Comparison of ENCODE assay signal across 14 cellular contexts in genomic region chr11:119091083-119091650, GRCh38. TPM values are rescaled to one million over a fixed set of nuclear protein-coding genes. Genes with fewer than 3 reads are reported as not detected.
DNase-seq lines count a peak whose midpoint lies in the region; ATAC-seq, FAIRE-seq and TF ChIP-seq lines count a peak whose summit lies in the region.
"Had no signal": no experiment of that assay in that cellular context is flagged by ENCODE, and none has a peak within 500 bp of the region (broad histone marks: within the 10 kb centered on the region; RNA-seq: fewer than 3 reads in every experiment).

No MANE protein-coding gene starts in this region.

- no peak overlapping the region for H2AFZ ChIP-seq in GM23248
- no peak overlapping the region for H2AFZ ChIP-seq in GM12878 (ENCODE audit: control insufficient read depth, low read depth, low read length)

- H3K4me1 ChIP-seq in BLaER1 (peaks cover 60% of the 10 kb centered on the region), GM23248 (ENCODE audit: insufficient read depth) (peaks cover 18% of the 10 kb centered on the region), GM12878 (ENCODE audit: control insufficient read depth, insufficient read depth, low read length) (peaks cover 17% of the 10 kb centered on the region)

- H3K27me3 ChIP-seq in BLaER1 (no peaks in the 10 kb centered on the region), GM23248 (replicated peaks; ENCODE audit: insufficient read depth) (no peaks in the 10 kb centered on the region), GM12878 (replicated peaks in 1 of 2; ENCODE audit: control insufficient read depth in 2 of 2, insufficient read depth in 2 of 2, low read length in 1 of 2) (no peaks in the 10 kb centered on the region)

- H3K36me3 ChIP-seq in BLaER1, result peaks cover 31% of the 10 kb centered on the region
- no peaks in the 10 kb centered on the region for H3K36me3 ChIP-seq in GM23248 (ENCODE audit: low read depth)
- peaks cover 8 to 9% of the 10 kb centered on the region in 2 experiments for H3K36me3 ChIP-seq in GM12878 (ENCODE audit: control insufficient read depth in 2 of 2, insufficient read depth in 2 of 2, low read length in 1 of 2)

- intact Hi-C loops in GM12878 (cut with micrococcal nuclease; ENCODE audit: unreplicated experiment), result no loop called here

- in situ Hi-C loops in GM23248 (cut with MboI), result no loop called here
- in situ Hi-C loops in GM12878 (cut with MboI), result no loop called here

- CTCF ChIA-PET in GM12878 (lab: Yijun Ruan, JAX), result interaction anchor here (1.0 to 2.8 kb wide), 4 partner anchors 8 to 232 kb away, joined by 3 to 13 read pairs (median 3); no protein-coding TSS in a partner anchor

- peak overlapping the region; percentile 90 for H3K4me2 ChIP-seq in BLaER1
- no peak overlapping the region for H3K4me2 ChIP-seq in GM23248 (ENCODE audit: unreplicated experiment)
- H3K4me2 ChIP-seq in GM12878 (ENCODE audit: control insufficient read depth, insufficient read depth), result no peak overlapping the region

- H3K9ac ChIP-seq in BLaER1 (peak overlapping the region; percentile 97; the same call in 1 of the 2 replicates), GM23248 (no peak overlapping the region), GM12878 (ENCODE audit: control insufficient read depth, insufficient read depth, low read length) (no peak overlapping the region)

- H3K4me3 ChIP-seq in BLaER1 (no peak overlapping the region), GM23248 (no peak overlapping the region), GM12878 (no peak overlapping the region)
- H3K4me3 ChIP-seq: coronary artery had no signal

- POLR2A ChIA-PET in GM12878 (lab: Charles Lee), result interaction anchor here (0.5 to 1.5 kb wide), 3 partner anchors 9 to 118 kb away, joined by 3 to 5 read pairs (median 4); partner anchors contain the start of gene VPS11

- ATAC-seq in GM12878 (no peak), GM18867 (IDR thresholded peaks at IDR 0.05; ENCODE audit: unreplicated experiment) (no peak)

- no peak for FAIRE-seq in GM12878 (lab: Jason Lieb, UNC)
- FAIRE-seq: H54 had no signal

- no peak for TF ChIP-seq RAD21 in GM12878 (IDR thresholded peaks at IDR 0.05; ENCODE audit: insufficient read depth, low read depth, low read length)

- SMC1A ChIA-PET in GM12878 (lab: Charles Lee; ENCODE audit: uncharacterized antibody, unreplicated experiment), result interaction anchor here (0.8 to 0.9 kb wide), 3 partner anchors 16 to 105 kb away, joined by 3 to 4 read pairs (median 3); partner anchors contain the start of genes C2CD2L and TRAPPC4

- DNase-seq in GM23248 (peak; percentile 32), GM12878 (ENCODE audit: low read depth, low spot score) (no peak), GDM1 (lab: John Stamatoyannopoulos, UW) (no peak), DMS53 (lab: John Stamatoyannopoulos, UW) (no peak)
- DNase-seq: activated CD4-positive, alpha-beta T cell treated with anti-CD3 and anti-CD28 coated beads, Interleukin-2, amount 50 U/mL, for 4 hours; activated naive CD8-positive, alpha-beta T cell treated with anti-CD3 and anti-CD28 coated beads, Interleukin-2, amount 10 ng/mL, durations not matched to agents 7 days and 5 days; COR-L47; NCI-H1694 treated with DMSO at 0.1 percent for 48 hours; stimulated activated CD4-positive, alpha-beta T cell treated with anti-CD3 and anti-CD28 coated beads, Interleukin-4, amount 100 ng/mL, for 24 hours; T-helper 1 cell had no signal

- no peak for TF ChIP-seq CTCF in GM12878 (IDR thresholded peaks at IDR 0.05 in 2 of 3, conservative IDR thresholded peaks at IDR 0.05 in 1 of 3; ENCODE audit: control insufficient read depth in 2 of 3, extremely low read depth in 1 of 3, insufficient read depth in 1 of 3, low read depth in 3 of 3, low read length in 3 of 3)

- RAD21 ChIA-PET in GM12878 (lab: Charles Lee; ENCODE audit: unreplicated experiment), result interaction anchor here (1.0 kb wide), 1 partner anchor 17 kb away, joined by 5 read pairs; no protein-coding TSS in a partner anchor

- H3K79me2 ChIP-seq in GM23248 (ENCODE audit: insufficient read depth), result peaks cover 60% of the 10 kb centered on the region
- H3K79me2 ChIP-seq in GM12878 (ENCODE audit: control insufficient read depth, insufficient read depth, low read length), result peaks cover 35% of the 10 kb centered on the region

- H3K9me2 ChIP-seq in GM23248 (ENCODE audit: insufficient read depth), result no peaks in the 10 kb centered on the region

- H3K9me3 ChIP-seq in BLaER1, result no peaks in the 10 kb centered on the region
- H3K9me3 ChIP-seq in GM23248 (ENCODE audit: low read depth), result no peaks in the 10 kb centered on the region
- H3K9me3 ChIP-seq in GM12878 (replicated peaks; ENCODE audit: control insufficient read depth, insufficient read depth, low read length), result no peaks in the 10 kb centered on the region

- no TSS peak for BruUV-seq in GM12878 (replicated peaks; lab: Mats Ljungman, UMichigan)

- H4K20me1 ChIP-seq in BLaER1 (peaks cover 39% of the 10 kb centered on the region), GM23248 (ENCODE audit: insufficient read depth) (no peaks in the 10 kb centered on the region), GM12878 (ENCODE audit: control insufficient read depth, insufficient read depth) (no peaks in the 10 kb centered on the region)

- TF ChIP-seq POLR2A in GM12878 (IDR thresholded peaks at IDR 0.05; ENCODE audit: low read depth, low read length), result peak; percentile 36; the same call in 1 of the 2 replicates

- no peak for TF ChIP-seq EP300 in GM12878 (IDR thresholded peaks at IDR 0.05; ENCODE audit: borderline replicate concordance in 1 of 2, control insufficient read depth in 1 of 2, low read depth in 2 of 2, low read length in 2 of 2)

- 66 to 70% methylated on average over 11 of the region's 11 CpGs for WGBS in GM23248 (ENCODE audit: low coverage in 1 of 2, low lambda C conversion rate in 2 of 2, missing lambda C conversion rate in 2 of 2), 2 experiments
- WGBS in GM12878 (ENCODE audit: insufficient coverage, insufficient replicate concordance, low lambda C conversion rate, missing lambda C conversion rate), result 96% methylated on average over 11 of the region's 11 CpGs

- peaks cover 17% of the 10 kb centered on the region for H3F3A ChIP-seq in GM23248 (ENCODE audit: insufficient read depth)

- H3K27ac ChIP-seq in BLaER1 (no peak overlapping the region), GM23248 (no peak overlapping the region), GM12878 (ENCODE audit: control insufficient read depth, insufficient read depth) (no peak overlapping the region)
- H3K27ac ChIP-seq: coronary artery had no signal

RNA-seq across cellular contexts. Expression of gene HMBS, which starts 6.5 kb away (rescaled TPM):
- 5.1 and 8.5 TPM in 2 replicates for total RNA-seq in GM23248 (2014; rRNA removed; shearing (Covaris generic))
- polyA plus RNA-seq in GM23248 (2016; fragmentation: Nextera tagmentation; extraction: Ambion mirVana) (46.1 and 53.3 TPM in 2 replicates), GM12878 (2011; rRNA removed) (39.6 and 52.0 TPM in 2 replicates), GM12878 (2014; fragmentation: Illumina TruSeq; extraction: Trizol) (39.3 and 47.4 TPM in 2 replicates), GM12878 (2014; fragmentation: Nextera tagmentation; extraction: Ambion mirVana) (10 to 100 TPM; 17.7 to 27.6 TPM), GM12878 (2014; rRNA removed) (54.5 and 63.0 TPM in 2 replicates), GM12878 (2016; fragmentation: Nextera tagmentation; extraction: Ambion mirVana) (10 to 100 TPM; 92.4 to 96.7 TPM)
- 13.3 and 13.5 TPM in 2 replicates for total RNA-seq in GM12878 (2013; cell fraction: nucleolus; rRNA removed)
- total RNA-seq in GM12878 (2014; rRNA removed) (15.8 and 20.8 TPM in 2 replicates), GM12878 (2014; rRNA removed; fragmentation: Illumina TruSeq; extraction: Trizol) (20.3 and 21.2 TPM in 2 replicates), GM12878 (2021) (50.6 and 53.0 TPM in 2 replicates)
- polyA plus RNA-seq in GM12878 (2011; ENCODE audit: low read depth), result 18.7 TPM
- polyA plus RNA-seq in GM12878 (2011; cell fraction: cytosol; rRNA removed), result 65.9 and 86.7 TPM in 2 replicates
- 84.9 and 101 TPM in 2 replicates for polyA plus RNA-seq in GM12878 (2011; cell fraction: nucleus; rRNA removed)
- polyA plus RNA-seq in GM12878 (2012), result 19.2 and 23.6 TPM in 2 replicates
- 39.4 and 52.7 TPM in 2 replicates for polyA minus RNA-seq in GM12878 (2011; rRNA and poly(A)+ RNA removed)
- polyA minus RNA-seq in GM12878 (2011; cell fraction: cytosol; rRNA and poly(A)+ RNA removed), result 16.6 and 17.5 TPM in 2 replicates
- 21.2 and 24.7 TPM in 2 replicates for polyA minus RNA-seq in GM12878 (2011; cell fraction: nucleus; rRNA and poly(A)+ RNA removed)

RNA-seq across cellular contexts. Expression of gene DPAGT1, which starts 10.5 kb away (rescaled TPM):
- total RNA-seq in GM23248 (2014; rRNA removed; shearing (Covaris generic)), result 30.0 and 30.9 TPM in 2 replicates
- polyA plus RNA-seq in GM23248 (2016; fragmentation: Nextera tagmentation; extraction: Ambion mirVana) (68.6 and 73.6 TPM in 2 replicates), GM12878 (2011; rRNA removed) (36.2 and 65.5 TPM in 2 replicates), GM12878 (2014; fragmentation: Illumina TruSeq; extraction: Trizol) (53.7 and 54.1 TPM in 2 replicates), GM12878 (2014; fragmentation: Nextera tagmentation; extraction: Ambion mirVana) (10 to 100 TPM; 33.0 to 47.8 TPM), GM12878 (2014; rRNA removed) (48.9 and 57.6 TPM in 2 replicates), GM12878 (2016; fragmentation: Nextera tagmentation; extraction: Ambion mirVana) (10 to 100 TPM; 93.1 to 95.6 TPM)
- total RNA-seq in GM12878 (2013; cell fraction: nucleolus; rRNA removed), result 45.8 and 50.1 TPM in 2 replicates
- total RNA-seq in GM12878 (2014; rRNA removed) (34.8 and 38.3 TPM in 2 replicates), GM12878 (2014; rRNA removed; fragmentation: Illumina TruSeq; extraction: Trizol) (16.9 and 20.5 TPM in 2 replicates), GM12878 (2021) (46.6 and 54.8 TPM in 2 replicates)
- polyA plus RNA-seq in GM12878 (2011; ENCODE audit: low read depth), result 18.8 TPM
- 80.5 and 114 TPM in 2 replicates for polyA plus RNA-seq in GM12878 (2011; cell fraction: cytosol; rRNA removed)
- polyA plus RNA-seq in GM12878 (2011; cell fraction: nucleus; rRNA removed), result 206 and 226 TPM in 2 replicates
- 20.7 and 24.9 TPM in 2 replicates for polyA plus RNA-seq in GM12878 (2012)
- polyA minus RNA-seq in GM12878 (2011; rRNA and poly(A)+ RNA removed), result 59.2 and 67.6 TPM in 2 replicates
- 12.3 and 27.4 TPM in 2 replicates for polyA minus RNA-seq in GM12878 (2011; cell fraction: cytosol; rRNA and poly(A)+ RNA removed)
- polyA minus RNA-seq in GM12878 (2011; cell fraction: nucleus; rRNA and poly(A)+ RNA removed), result 46.2 and 64.6 TPM in 2 replicates

RNA-seq across cellular contexts. Expression of gene C2CD2L, which starts 16.0 kb away (rescaled TPM):
- total RNA-seq in GM23248 (2014; rRNA removed; shearing (Covaris generic)), result 4.1 and 4.7 TPM in 2 replicates
- polyA plus RNA-seq in GM23248 (2016; fragmentation: Nextera tagmentation; extraction: Ambion mirVana), result 2.6 and 3.1 TPM in 2 replicates
- 17.0 and 19.5 TPM in 2 replicates for total RNA-seq in GM12878 (2013; cell fraction: nucleolus; rRNA removed)
- total RNA-seq in GM12878 (2014; rRNA removed), result 4.7 and 4.9 TPM in 2 replicates
- total RNA-seq in GM12878 (2014; rRNA removed; fragmentation: Illumina TruSeq; extraction: Trizol), result 3.9 and 4.8 TPM in 2 replicates
- total RNA-seq in GM12878 (2021), result 9.6 and 11.0 TPM in 2 replicates
- polyA plus RNA-seq in GM12878 (2011; ENCODE audit: low read depth), result 2.8 TPM
- 2.9 and 5.2 TPM in 2 replicates for polyA plus RNA-seq in GM12878 (2011; rRNA removed)
- polyA plus RNA-seq in GM12878 (2011; cell fraction: cytosol; rRNA removed), result 6.3 and 7.7 TPM in 2 replicates
- 30.6 and 39.5 TPM in 2 replicates for polyA plus RNA-seq in GM12878 (2011; cell fraction: nucleus; rRNA removed)
- polyA plus RNA-seq in GM12878 (2012), result 5.1 and 6.4 TPM in 2 replicates
- polyA plus RNA-seq in GM12878 (2014; fragmentation: Illumina TruSeq; extraction: Trizol), result 2.7 and 7.3 TPM in 2 replicates
- under 1 TPM; 0.21 to 0.42 TPM for polyA plus RNA-seq in GM12878 (2014; fragmentation: Nextera tagmentation; extraction: Ambion mirVana)
- polyA plus RNA-seq in GM12878 (2014; rRNA removed), result 7.4 and 10.5 TPM in 2 replicates
- polyA plus RNA-seq in GM12878 (2016; fragmentation: Nextera tagmentation; extraction: Ambion mirVana), result 1 to 10 TPM; 3.1 to 5.5 TPM
- 6.0 and 14.5 TPM in 2 replicates for polyA minus RNA-seq in GM12878 (2011; rRNA and poly(A)+ RNA removed)
- 3.7 and 5.4 TPM in 2 replicates for polyA minus RNA-seq in GM12878 (2011; cell fraction: cytosol; rRNA and poly(A)+ RNA removed)
- polyA minus RNA-seq in GM12878 (2011; cell fraction: nucleus; rRNA and poly(A)+ RNA removed), result 15.1 and 20.1 TPM in 2 replicates

RNA-seq across cellular contexts. Expression of gene VPS11, which starts 23.5 kb away (rescaled TPM):
- total RNA-seq in GM23248 (2014; rRNA removed; shearing (Covaris generic)), result 21.0 and 27.9 TPM in 2 replicates
- polyA plus RNA-seq in GM23248 (2016; fragmentation: Nextera tagmentation; extraction: Ambion mirVana) (22.3 and 24.1 TPM in 2 replicates), GM12878 (2011; rRNA removed) (8.1 and 15.8 TPM in 2 replicates), GM12878 (2014; fragmentation: Illumina TruSeq; extraction: Trizol) (25.1 and 25.8 TPM in 2 replicates), GM12878 (2014; fragmentation: Nextera tagmentation; extraction: Ambion mirVana) (10 to 100 TPM; 18.3 to 18.9 TPM), GM12878 (2014; rRNA removed) (26.4 and 30.3 TPM in 2 replicates), GM12878 (2016; fragmentation: Nextera tagmentation; extraction: Ambion mirVana) (10 to 100 TPM; 24.6 to 26.2 TPM)
- 28.5 and 34.5 TPM in 2 replicates for total RNA-seq in GM12878 (2013; cell fraction: nucleolus; rRNA removed)
- total RNA-seq in GM12878 (2014; rRNA removed) (24.2 and 25.3 TPM in 2 replicates), GM12878 (2014; rRNA removed; fragmentation: Illumina TruSeq; extraction: Trizol) (24.4 and 24.9 TPM in 2 replicates), GM12878 (2021) (22.9 and 25.9 TPM in 2 replicates)
- 26.6 TPM for polyA plus RNA-seq in GM12878 (2011; ENCODE audit: low read depth)
- polyA plus RNA-seq in GM12878 (2011; cell fraction: cytosol; rRNA removed), result 22.4 and 23.1 TPM in 2 replicates
- polyA plus RNA-seq in GM12878 (2011; cell fraction: nucleus; rRNA removed), result 38.6 and 45.8 TPM in 2 replicates
- 28.0 and 30.9 TPM in 2 replicates for polyA plus RNA-seq in GM12878 (2012)
- polyA minus RNA-seq in GM12878 (2011; rRNA and poly(A)+ RNA removed), result 23.1 and 26.7 TPM in 2 replicates
- polyA minus RNA-seq in GM12878 (2011; cell fraction: cytosol; rRNA and poly(A)+ RNA removed), result 6.8 and 11.9 TPM in 2 replicates
- 11.0 and 19.9 TPM in 2 replicates for polyA minus RNA-seq in GM12878 (2011; cell fraction: nucleus; rRNA and poly(A)+ RNA removed)

RNA-seq across cellular contexts. Expression of gene HINFP, which starts 30.2 kb away (rescaled TPM):
- total RNA-seq in GM23248 (2014; rRNA removed; shearing (Covaris generic)), result 24.9 and 31.8 TPM in 2 replicates
- polyA plus RNA-seq in GM23248 (2016; fragmentation: Nextera tagmentation; extraction: Ambion mirVana) (8.3 and 9.1 TPM in 2 replicates), GM12878 (2011; rRNA removed) (16.2 and 25.9 TPM in 2 replicates), GM12878 (2014; fragmentation: Illumina TruSeq; extraction: Trizol) (18.1 and 18.6 TPM in 2 replicates), GM12878 (2014; fragmentation: Nextera tagmentation; extraction: Ambion mirVana) (10 to 100 TPM; 13.1 to 18.9 TPM), GM12878 (2014; rRNA removed) (26.3 and 27.4 TPM in 2 replicates), GM12878 (2016; fragmentation: Nextera tagmentation; extraction: Ambion mirVana) (10 to 100 TPM; 17.9 to 18.6 TPM)
- 91.4 and 92.0 TPM in 2 replicates for total RNA-seq in GM12878 (2013; cell fraction: nucleolus; rRNA removed)
- total RNA-seq in GM12878 (2014; rRNA removed) (17.9 and 18.0 TPM in 2 replicates), GM12878 (2014; rRNA removed; fragmentation: Illumina TruSeq; extraction: Trizol) (12.2 and 15.1 TPM in 2 replicates), GM12878 (2021) (16.1 and 24.5 TPM in 2 replicates)
- 11.3 TPM for polyA plus RNA-seq in GM12878 (2011; ENCODE audit: low read depth)
- polyA plus RNA-seq in GM12878 (2011; cell fraction: cytosol; rRNA removed), result 30.6 and 33.3 TPM in 2 replicates
- polyA plus RNA-seq in GM12878 (2011; cell fraction: nucleus; rRNA removed), result 64.3 and 75.7 TPM in 2 replicates
- 16.4 and 19.0 TPM in 2 replicates for polyA plus RNA-seq in GM12878 (2012)
- 28.8 and 39.4 TPM in 2 replicates for polyA minus RNA-seq in GM12878 (2011; rRNA and poly(A)+ RNA removed)
- 10.4 and 12.2 TPM in 2 replicates for polyA minus RNA-seq in GM12878 (2011; cell fraction: cytosol; rRNA and poly(A)+ RNA removed)
- 28.4 and 41.1 TPM in 2 replicates for polyA minus RNA-seq in GM12878 (2011; cell fraction: nucleus; rRNA and poly(A)+ RNA removed)
